In the genomic region with DNA sequence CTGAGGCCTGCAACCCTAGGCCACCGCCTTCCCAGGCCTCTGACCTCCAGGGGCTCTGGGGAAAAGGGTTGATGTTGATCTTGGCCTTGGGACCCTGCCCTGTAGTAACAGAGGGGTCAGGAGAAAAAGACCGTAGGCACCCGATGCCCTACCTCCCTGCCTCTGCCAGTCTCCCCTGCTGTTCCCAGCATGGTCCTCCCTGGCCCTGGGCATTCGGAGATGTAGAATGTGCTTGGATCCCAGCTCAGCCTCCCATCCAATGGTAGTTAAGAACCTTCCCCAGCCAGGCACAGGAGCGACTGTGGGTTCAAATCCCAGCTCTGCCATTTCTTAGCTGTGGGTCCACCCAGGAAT, we compare ENCODE assay signal across 1 cellular context.
TF ChIP-seq lines count a peak whose summit lies in the region.

No MANE protein-coding gene starts in this region.

TF ChIP-seq in HepG2, 621 proteins besides CTCF, POLR2A, EP300 and RAD21:
- TF ChIP-seq, protein P1, sequence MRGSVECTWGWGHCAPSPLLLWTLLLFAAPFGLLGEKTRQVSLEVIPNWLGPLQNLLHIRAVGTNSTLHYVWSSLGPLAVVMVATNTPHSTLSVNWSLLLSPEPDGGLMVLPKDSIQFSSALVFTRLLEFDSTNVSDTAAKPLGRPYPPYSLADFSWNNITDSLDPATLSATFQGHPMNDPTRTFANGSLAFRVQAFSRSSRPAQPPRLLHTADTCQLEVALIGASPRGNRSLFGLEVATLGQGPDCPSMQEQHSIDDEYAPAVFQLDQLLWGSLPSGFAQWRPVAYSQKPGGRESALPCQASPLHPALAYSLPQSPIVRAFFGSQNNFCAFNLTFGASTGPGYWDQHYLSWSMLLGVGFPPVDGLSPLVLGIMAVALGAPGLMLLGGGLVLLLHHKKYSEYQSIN (CRISPR knock-in tag; IDR thresholded peaks at IDR 0.05; ENCODE audit: borderline replicate concordance): no peak
- TF ChIP-seq ZBTB7A (CRISPR knock-in tag; IDR thresholded peaks at IDR 0.05): peak; percentile 27; the same call in 1 of the 2 replicates
- TF ChIP-seq ZNF709 (CRISPR knock-in tag; IDR thresholded peaks at IDR 0.05): no peak
- no peak for TF ChIP-seq RBM39 (IDR thresholded peaks at IDR 0.05; ENCODE audit: low read depth, low read length, poor library complexity, severe bottlenecking)
- TF ChIP-seq ZNF713 (CRISPR knock-in tag; IDR thresholded peaks at IDR 0.05): no peak
- no peak for TF ChIP-seq ZNF598 (CRISPR knock-in tag; IDR thresholded peaks at IDR 0.05; ENCODE audit: borderline replicate concordance)
- TF ChIP-seq NCOR1 (IDR thresholded peaks at IDR 0.05; ENCODE audit: borderline replicate concordance, low read length): no peak
- TF ChIP-seq GABPB1 (CRISPR knock-in tag; IDR thresholded peaks at IDR 0.05): no peak
- TF ChIP-seq, protein P2, sequence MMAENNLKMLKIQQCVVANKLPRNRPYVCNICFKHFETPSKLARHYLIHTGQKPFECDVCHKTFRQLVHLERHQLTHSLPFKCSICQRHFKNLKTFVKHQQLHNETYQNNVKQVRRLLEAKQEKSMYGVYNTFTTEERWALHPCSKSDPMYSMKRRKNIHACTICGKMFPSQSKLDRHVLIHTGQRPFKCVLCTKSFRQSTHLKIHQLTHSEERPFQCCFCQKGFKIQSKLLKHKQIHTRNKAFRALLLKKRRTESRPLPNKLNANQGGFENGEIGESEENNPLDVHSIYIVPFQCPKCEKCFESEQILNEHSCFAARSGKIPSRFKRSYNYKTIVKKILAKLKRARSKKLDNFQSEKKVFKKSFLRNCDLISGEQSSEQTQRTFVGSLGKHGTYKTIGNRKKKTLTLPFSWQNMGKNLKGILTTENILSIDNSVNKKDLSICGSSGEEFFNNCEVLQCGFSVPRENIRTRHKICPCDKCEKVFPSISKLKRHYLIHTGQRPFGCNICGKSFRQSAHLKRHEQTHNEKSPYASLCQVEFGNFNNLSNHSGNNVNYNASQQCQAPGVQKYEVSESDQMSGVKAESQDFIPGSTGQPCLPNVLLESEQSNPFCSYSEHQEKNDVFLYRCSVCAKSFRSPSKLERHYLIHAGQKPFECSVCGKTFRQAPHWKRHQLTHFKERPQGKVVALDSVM (CRISPR knock-in tag; IDR thresholded peaks at IDR 0.05): peak; percentile 5; the same call in 1 of the 2 replicates
- no peak for TF ChIP-seq ZNF83 (CRISPR knock-in tag; IDR thresholded peaks at IDR 0.05; ENCODE audit: borderline replicate concordance)
- TF ChIP-seq NR2F6 (IDR thresholded peaks at IDR 0.05): no peak
- TF ChIP-seq NR2F6 (CRISPR knock-in tag; IDR thresholded peaks at IDR 0.05): no peak
- no peak for TF ChIP-seq ZNF143 (CRISPR knock-in tag; IDR thresholded peaks at IDR 0.05)
- TF ChIP-seq ZNF441 (CRISPR knock-in tag; IDR thresholded peaks at IDR 0.05; ENCODE audit: borderline replicate concordance): no peak
- TF ChIP-seq, protein P3, sequence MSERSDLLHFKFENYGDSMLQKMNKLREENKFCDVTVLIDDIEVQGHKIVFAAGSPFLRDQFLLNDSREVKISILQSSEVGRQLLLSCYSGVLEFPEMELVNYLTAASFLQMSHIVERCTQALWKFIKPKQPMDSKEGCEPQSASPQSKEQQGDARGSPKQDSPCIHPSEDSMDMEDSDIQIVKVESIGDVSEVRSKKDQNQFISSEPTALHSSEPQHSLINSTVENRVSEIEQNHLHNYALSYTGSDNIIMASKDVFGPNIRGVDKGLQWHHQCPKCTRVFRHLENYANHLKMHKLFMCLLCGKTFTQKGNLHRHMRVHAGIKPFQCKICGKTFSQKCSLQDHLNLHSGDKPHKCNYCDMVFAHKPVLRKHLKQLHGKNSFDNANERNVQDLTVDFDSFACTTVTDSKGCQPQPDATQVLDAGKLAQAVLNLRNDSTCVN (CRISPR knock-in tag; IDR thresholded peaks at IDR 0.05; ENCODE audit: borderline replicate concordance): no peak
- no peak for TF ChIP-seq BHLHE40 (IDR thresholded peaks at IDR 0.05; ENCODE audit: low read length)
- no peak for TF ChIP-seq SUZ12 (IDR thresholded peaks at IDR 0.05; ENCODE audit: low read depth, low read length)
- TF ChIP-seq ZFY (CRISPR knock-in tag; IDR thresholded peaks at IDR 0.05): peak; percentile 41; the same call in 1 of the 2 replicates
- TF ChIP-seq, protein P4, sequence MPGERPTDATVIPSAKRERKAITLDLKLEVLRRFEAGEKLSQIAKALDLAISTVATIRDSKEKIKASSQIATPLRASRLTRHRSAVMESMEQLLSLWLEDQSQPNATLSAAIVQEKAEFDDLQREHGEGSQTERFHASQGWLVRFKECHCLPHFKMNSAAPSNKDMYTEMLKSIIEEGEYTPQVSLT (CRISPR knock-in tag; IDR thresholded peaks at IDR 0.05; ENCODE audit: borderline replicate concordance, low read depth): no peak
- TF ChIP-seq ZNF460 (CRISPR knock-in tag; IDR thresholded peaks at IDR 0.05; ENCODE audit: borderline replicate concordance): no peak
- TF ChIP-seq ZNF577 (CRISPR knock-in tag; IDR thresholded peaks at IDR 0.05; ENCODE audit: borderline replicate concordance, low read depth): no peak
- no peak for TF ChIP-seq ZNF616 (CRISPR knock-in tag; IDR thresholded peaks at IDR 0.05; ENCODE audit: low read depth)
- TF ChIP-seq, protein P5, sequence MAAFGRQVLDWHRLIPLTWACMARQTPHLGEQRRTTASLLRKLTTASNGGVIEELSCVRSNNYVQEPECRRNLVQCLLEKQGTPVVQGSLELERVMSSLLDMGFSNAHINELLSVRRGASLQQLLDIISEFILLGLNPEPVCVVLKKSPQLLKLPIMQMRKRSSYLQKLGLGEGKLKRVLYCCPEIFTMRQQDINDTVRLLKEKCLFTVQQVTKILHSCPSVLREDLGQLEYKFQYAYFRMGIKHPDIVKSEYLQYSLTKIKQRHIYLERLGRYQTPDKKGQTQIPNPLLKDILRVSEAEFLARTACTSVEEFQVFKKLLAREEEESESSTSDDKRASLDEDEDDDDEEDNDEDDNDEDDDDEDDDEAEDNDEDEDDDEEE (CRISPR knock-in tag; IDR thresholded peaks at IDR 0.05): no peak
- TF ChIP-seq, protein P6, sequence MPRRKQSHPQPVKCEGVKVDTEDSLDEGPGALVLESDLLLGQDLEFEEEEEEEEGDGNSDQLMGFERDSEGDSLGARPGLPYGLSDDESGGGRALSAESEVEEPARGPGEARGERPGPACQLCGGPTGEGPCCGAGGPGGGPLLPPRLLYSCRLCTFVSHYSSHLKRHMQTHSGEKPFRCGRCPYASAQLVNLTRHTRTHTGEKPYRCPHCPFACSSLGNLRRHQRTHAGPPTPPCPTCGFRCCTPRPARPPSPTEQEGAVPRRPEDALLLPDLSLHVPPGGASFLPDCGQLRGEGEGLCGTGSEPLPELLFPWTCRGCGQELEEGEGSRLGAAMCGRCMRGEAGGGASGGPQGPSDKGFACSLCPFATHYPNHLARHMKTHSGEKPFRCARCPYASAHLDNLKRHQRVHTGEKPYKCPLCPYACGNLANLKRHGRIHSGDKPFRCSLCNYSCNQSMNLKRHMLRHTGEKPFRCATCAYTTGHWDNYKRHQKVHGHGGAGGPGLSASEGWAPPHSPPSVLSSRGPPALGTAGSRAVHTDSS (CRISPR knock-in tag; conservative IDR thresholded peaks at IDR 0.05): no peak
- no peak for TF ChIP-seq ZIK1 (CRISPR knock-in tag; IDR thresholded peaks at IDR 0.05; ENCODE audit: borderline replicate concordance, low read depth)
- no peak for TF ChIP-seq ZBTB7B (CRISPR knock-in tag; IDR thresholded peaks at IDR 0.05)
- TF ChIP-seq, protein P7, sequence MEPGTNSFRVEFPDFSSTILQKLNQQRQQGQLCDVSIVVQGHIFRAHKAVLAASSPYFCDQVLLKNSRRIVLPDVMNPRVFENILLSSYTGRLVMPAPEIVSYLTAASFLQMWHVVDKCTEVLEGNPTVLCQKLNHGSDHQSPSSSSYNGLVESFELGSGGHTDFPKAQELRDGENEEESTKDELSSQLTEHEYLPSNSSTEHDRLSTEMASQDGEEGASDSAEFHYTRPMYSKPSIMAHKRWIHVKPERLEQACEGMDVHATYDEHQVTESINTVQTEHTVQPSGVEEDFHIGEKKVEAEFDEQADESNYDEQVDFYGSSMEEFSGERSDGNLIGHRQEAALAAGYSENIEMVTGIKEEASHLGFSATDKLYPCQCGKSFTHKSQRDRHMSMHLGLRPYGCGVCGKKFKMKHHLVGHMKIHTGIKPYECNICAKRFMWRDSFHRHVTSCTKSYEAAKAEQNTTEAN (CRISPR knock-in tag; conservative IDR thresholded peaks at IDR 0.05): no peak
- TF ChIP-seq RBM22 (optimal IDR thresholded peaks at IDR 0.05; ENCODE audit: low read length): no peak
- no peak for TF ChIP-seq PAX8 (CRISPR knock-in tag; IDR thresholded peaks at IDR 0.05; ENCODE audit: borderline replicate concordance)
- TF ChIP-seq SALL2 (CRISPR knock-in tag; IDR thresholded peaks at IDR 0.05): 0 out of 2 replicates have a peak, but pooled peaks have one; percentile 34
- no peak for TF ChIP-seq HNRNPK (IDR thresholded peaks at IDR 0.05; ENCODE audit: low read depth, low read length, poor library complexity, severe bottlenecking)
- 0 out of 2 replicates have a peak, but pooled peaks have one; percentile 33 for TF ChIP-seq ZFX (CRISPR knock-in tag; IDR thresholded peaks at IDR 0.05; ENCODE audit: low read depth)
- TF ChIP-seq ZNF136 (CRISPR knock-in tag; IDR thresholded peaks at IDR 0.05; ENCODE audit: low read depth): no peak
- TF ChIP-seq NFYB (CRISPR knock-in tag; IDR thresholded peaks at IDR 0.05): no peak
- 0 out of 2 replicates have a peak, but pooled peaks have one; percentile 48 for TF ChIP-seq BORCS8-MEF2B (CRISPR knock-in tag; IDR thresholded peaks at IDR 0.05)
- TF ChIP-seq ZNF354B (CRISPR knock-in tag; IDR thresholded peaks at IDR 0.05): 0 out of 2 replicates have a peak, but pooled peaks have one; percentile 27
- TF ChIP-seq KLF11 (CRISPR knock-in tag; IDR thresholded peaks at IDR 0.05): no peak
- TF ChIP-seq ZNF274 (CRISPR knock-in tag; IDR thresholded peaks at IDR 0.05): no peak
